In genomic region chr21:45945868-45946210, GRCh38 we compare ENCODE assay signal across 11 cellular contexts. TPM values are rescaled to one million over a fixed set of nuclear protein-coding genes. Genes with fewer than 3 reads are reported as not detected.
A peak's percentile ranks its signal among the peaks of the same experiment; 100 is the strongest.
DNase-seq lines count a peak whose midpoint lies in the region; ATAC-seq and TF ChIP-seq lines count a peak whose summit lies in the region.
"Had no signal": no experiment of that assay in that cellular context is flagged by ENCODE, and none has a peak within 500 bp of the region (broad histone marks: within the 10 kb centered on the region; RNA-seq: fewer than 3 reads in every experiment).

No MANE protein-coding gene starts in this region.

- H3K4ac ChIP-seq in neuronal stem cell (ENCODE audit: low read length), result no peak overlapping the region

- H2BK15ac ChIP-seq in neuronal stem cell (ENCODE audit: low read length), result no peak overlapping the region

- no peaks in the 10 kb centered on the region for H3K36me3 Mint-ChIP-seq in type B pancreatic cell

- no peak overlapping the region for H2BK5ac ChIP-seq in neuronal stem cell (ENCODE audit: low read length)

- H3K4me2 ChIP-seq in neuronal stem cell (ENCODE audit: insufficient read depth, low read length, poor library complexity, severe bottlenecking), result no peak overlapping the region
- H3K4me2 ChIP-seq in GM23248 (ENCODE audit: unreplicated experiment), result no peak overlapping the region

- H2BK12ac ChIP-seq in neuronal stem cell (ENCODE audit: low read length), result no peak overlapping the region

- H3K27me3 Mint-ChIP-seq in type B pancreatic cell, result peaks cover 3% of the 10 kb centered on the region
- H3K27me3 Mint-ChIP-seq: CD4-positive, alpha-beta T cell had no signal

- H3K27ac Mint-ChIP-seq in type B pancreatic cell, result no peak overlapping the region
- H3K27ac Mint-ChIP-seq: B cell; CD4-positive, alpha-beta T cell had no signal

- H3K9ac ChIP-seq in neuronal stem cell (ENCODE audit: low read depth, low read length, poor library complexity) (peak overlapping the region; percentile 21), GM23248 (no peak overlapping the region)

- no peak overlapping the region for H4K91ac ChIP-seq in neuronal stem cell (ENCODE audit: low read depth, low read length, poor library complexity)

- H3K9me3 Mint-ChIP-seq in type B pancreatic cell, result no peaks in the 10 kb centered on the region
- H3K9me3 Mint-ChIP-seq: CD4-positive, alpha-beta T cell had no signal

- no peak overlapping the region for H3K18ac ChIP-seq in neuronal stem cell (ENCODE audit: low read length)

- H3K79me1 ChIP-seq in neuronal stem cell (ENCODE audit: low read depth, low read length), result peaks cover 5% of the 10 kb centered on the region

- no peaks in the 10 kb centered on the region for H4K20me1 ChIP-seq in GM23248 (ENCODE audit: insufficient read depth)

- WGBS in neuronal stem cell (ENCODE audit: extremely low coverage in 2 of 2, insufficient read length in 2 of 2, insufficient replicate concordance in 1 of 2), 2 donors, result no CpG with 5 or more reads among the region's 12 CpGs
- WGBS in GM23248 (ENCODE audit: low coverage in 1 of 2, low lambda C conversion rate in 2 of 2, missing lambda C conversion rate in 2 of 2), 2 experiments, result 70 to 83% methylated on average over 12 of the region's 12 CpGs

- H3K9me3 ChIP-seq in right atrium auricular region (no peaks in the 10 kb centered on the region), neuronal stem cell (replicated peaks in 1 of 2; ENCODE audit: control insufficient read depth in 2 of 2, insufficient read depth in 1 of 2, low read depth in 1 of 2, low read length in 2 of 2) (peaks cover 0 to 2% of the 10 kb centered on the region in 2 donors), GM23248 (ENCODE audit: low read depth) (no peaks in the 10 kb centered on the region)

- H3K4me3 Mint-ChIP-seq in type B pancreatic cell, result no peak overlapping the region
- H3K4me3 Mint-ChIP-seq: B cell; CD4-positive, alpha-beta T cell had no signal

- no peaks in the 10 kb centered on the region for H3K79me2 ChIP-seq in GM23248 (ENCODE audit: insufficient read depth)

- peaks cover 0 to 17% of the 10 kb centered on the region in 2 donors for H3K4me1 ChIP-seq in right atrium auricular region
- no peaks in the 10 kb centered on the region for H3K4me1 ChIP-seq in neuronal stem cell (ENCODE audit: control insufficient read depth in 2 of 2, insufficient read depth in 1 of 2, low read depth in 1 of 2, low read length in 2 of 2)
- peaks cover 11% of the 10 kb centered on the region for H3K4me1 ChIP-seq in GM23248 (ENCODE audit: insufficient read depth)

- H3K36me3 ChIP-seq in right atrium auricular region, result no peaks in the 10 kb centered on the region
- no peaks in the 10 kb centered on the region for H3K36me3 ChIP-seq in neuronal stem cell (replicated peaks in 1 of 2; ENCODE audit: control insufficient read depth in 2 of 2, insufficient read depth in 2 of 2, low read length in 2 of 2)
- H3K36me3 ChIP-seq in GM23248 (ENCODE audit: low read depth), result no peaks in the 10 kb centered on the region

- no peaks in the 10 kb centered on the region for H3F3A ChIP-seq in GM23248 (ENCODE audit: insufficient read depth)

- H2AFZ ChIP-seq in neuronal stem cell (ENCODE audit: low read length), result no peak overlapping the region
- H2AFZ ChIP-seq in GM23248, result no peak overlapping the region

- peak; percentile 30 for DNase-seq in Right ventricle myocardium superior
- DNase-seq in right atrium auricular region (ENCODE audit: low spot score), result no peak
- DNase-seq in ecto neural progenitor cell (ENCODE audit: low spot score), result peak; percentile 31
- no peak for DNase-seq in neuronal stem cell (ENCODE audit: low spot score)
- no peak for DNase-seq in GM23248
- no peak for DNase-seq in type B pancreatic cell (ENCODE audit: extremely low spot score, unreplicated experiment)
- DNase-seq in NCI-H345 (lab: John Stamatoyannopoulos, UW), result no peak
- DNase-seq: C1 segment of cervical spinal cord; CD4-positive, alpha-beta T cell had no signal

- no peak for ATAC-seq in Right ventricle myocardium superior (ENCODE audit: poor library complexity)

- no peak overlapping the region for H3K27ac ChIP-seq in right atrium auricular region
- H3K27ac ChIP-seq in neuronal stem cell (replicated peaks; ENCODE audit: low read length), result no peak overlapping the region
- H3K27ac ChIP-seq in GM23248, result no peak overlapping the region
- H3K27ac ChIP-seq: HL-60 had no signal

- no peaks in the 10 kb centered on the region for H3K9me2 ChIP-seq in GM23248 (ENCODE audit: insufficient read depth)

- no peak overlapping the region for H4K8ac ChIP-seq in neuronal stem cell (ENCODE audit: low read depth, low read length)

- in situ Hi-C loops in GM23248 (cut with MboI), result no loop called here

- H3K27me3 ChIP-seq in right atrium auricular region (no peaks in the 10 kb centered on the region), neuronal stem cell (ENCODE audit: control insufficient read depth in 3 of 3, insufficient read depth in 3 of 3, low read depth in 1 of 3, low read length in 3 of 3) (peaks cover 0 to 9% (median 0%) of the 10 kb centered on the region in 3 experiments), GM23248 (replicated peaks; ENCODE audit: insufficient read depth) (no peaks in the 10 kb centered on the region)

- H2BK120ac ChIP-seq in neuronal stem cell (ENCODE audit: low read depth, low read length), result no peak overlapping the region

- TF ChIP-seq CTCF in right atrium auricular region (IDR thresholded peaks at IDR 0.05) (no peak), type B pancreatic cell (conservative IDR thresholded peaks at IDR 0.05) (no peak)

- H3K4me3 ChIP-seq in right atrium auricular region, result no peak overlapping the region
- H3K4me3 ChIP-seq in neuronal stem cell (ENCODE audit: low read length in 2 of 2), result no peak overlapping the region
- H3K4me3 ChIP-seq in GM23248, result no peak overlapping the region

- H2AK5ac ChIP-seq in neuronal stem cell (ENCODE audit: low read depth, low read length), result peak overlapping the region; percentile 63

- peaks cover 7% of the 10 kb centered on the region for H3K4me1 Mint-ChIP-seq in type B pancreatic cell (ENCODE audit: unreplicated experiment)
- H3K4me1 Mint-ChIP-seq: B cell had no signal

- H3K14ac ChIP-seq in neuronal stem cell (ENCODE audit: low read length), result peak overlapping the region; percentile 21

- intact Hi-C loops in Right ventricle myocardium superior (cut with DNase I), result no loop called here

- peak overlapping the region; percentile 80 for H3K23ac ChIP-seq in neuronal stem cell (ENCODE audit: low read depth, low read length, poor library complexity)

RNA-seq across cellular contexts. Expression of gene COL6A1, which starts 35.7 kb away (rescaled TPM):
- total RNA-seq in Right ventricle myocardium superior (173 TPM), right atrium auricular region (100 to 1,000 TPM; 201 to 278 TPM), type B pancreatic cell (ENCODE audit: low replicate concordance) (78.4 and 167 TPM in 2 replicates)
- 54.3 TPM for polyA plus RNA-seq in neuronal stem cell (2013, experiment 1 of 2)
- 53.4 TPM for polyA plus RNA-seq in neuronal stem cell (2013, experiment 2 of 2)
- 1,783 and 1,897 TPM in 2 replicates for total RNA-seq in GM23248 (2014; rRNA removed; shearing (Covaris generic))
- 685 and 707 TPM in 2 replicates for polyA plus RNA-seq in GM23248 (2016; fragmentation: Nextera tagmentation; extraction: Ambion mirVana)

Comparison
In these comparisons a context has a peak if more than half of its experiments do, and no peak if none do; other contexts are left out.
1. DNase-seq: peak in Right ventricle myocardium superior (single experiment) and ecto neural progenitor cell (single experiment); none in right atrium auricular region (single experiment), neuronal stem cell (single experiment), GM23248 (single experiment), type B pancreatic cell (single experiment) and NCI-H345 (single experiment).